24 cellular contexts compared by ENCODE assay signal in genomic region chr1:209516771-209517471, GRCh38.
DNase-seq lines count a peak whose midpoint lies in the region; ATAC-seq, FAIRE-seq and TF ChIP-seq lines count a peak whose summit lies in the region.
"Had no signal": no experiment of that assay in that cellular context is flagged by ENCODE, and none has a peak within 500 bp of the region (broad histone marks: within the 10 kb centered on the region; RNA-seq: fewer than 3 reads in every experiment).

No MANE protein-coding gene starts in this region.

- H3F3A ChIP-seq in GM23338 (replicated peaks; ENCODE audit: low read depth), result no peaks in the 10 kb centered on the region
- H3F3A ChIP-seq in neural cell (ENCODE audit: insufficient read depth, low read length, poor library complexity, severe bottlenecking), result no peaks in the 10 kb centered on the region

- H3K9me3 Mint-ChIP-seq in GM23338, result no peaks in the 10 kb centered on the region; the same call in 2 of the 3 replicates
- H3K9me3 Mint-ChIP-seq in astrocyte (ENCODE audit: unreplicated experiment), result peaks cover 10% of the 10 kb centered on the region

- TF ChIP-seq CTCF in GM23338 (conservative IDR thresholded peaks at IDR 0.05; ENCODE audit: low read depth in 2 of 2), result no peak
- TF ChIP-seq CTCF in astrocyte (IDR thresholded peaks at IDR 0.05; ENCODE audit: insufficient read depth, low read depth, low read length), result no peak
- TF ChIP-seq CTCF in neural cell (IDR thresholded peaks at IDR 0.05; ENCODE audit: poor library complexity, severe bottlenecking), result no peak
- no peak for TF ChIP-seq CTCF in stomach (IDR thresholded peaks at IDR 0.05)

- H3K4me3 Mint-ChIP-seq in GM23338 (no peak overlapping the region), astrocyte (ENCODE audit: unreplicated experiment) (no peak overlapping the region)
- H3K4me3 Mint-ChIP-seq: CD4-positive, alpha-beta memory T cell; IgD-negative memory B cell; T-cell had no signal

- H3K4me2 ChIP-seq in GM23338, result no peak overlapping the region
- no peak overlapping the region for H3K4me2 ChIP-seq in astrocyte (ENCODE audit: low read length)
- H3K4me2 ChIP-seq in neural cell (ENCODE audit: low read length), result peak overlapping the region; percentile 23

- H3K9me2 ChIP-seq in GM23338 (ENCODE audit: insufficient read depth), result 0 out of 2 replicates have a peak, but pooled peaks cover 5% of the 10 kb centered on the region
- no peaks in the 10 kb centered on the region for H3K9me2 ChIP-seq in neural cell (ENCODE audit: insufficient read depth, low read length)

- ATAC-seq in GM23338, result no peak
- no peak for ATAC-seq in GM21381 (IDR thresholded peaks at IDR 0.05; ENCODE audit: unreplicated experiment)
- ATAC-seq: HCT116, T-cell had no signal

- no peak for TF ChIP-seq RAD21 in neural cell (conservative IDR thresholded peaks at IDR 0.05)

- no peak overlapping the region for H3K9ac ChIP-seq in astrocyte (ENCODE audit: low read length)
- peak overlapping the region; percentile 32 for H3K9ac ChIP-seq in neural cell (ENCODE audit: low read length)

- DNase-seq in GM23338 (ENCODE audit: low spot score) (peak; percentile 40), NCI-H69 (lab: John Stamatoyannopoulos, UW) (peak; percentile 17), astrocyte (ENCODE audit: low read depth) (no peak), stomach (no peak), NCI-H748 (lab: John Stamatoyannopoulos, UW; ENCODE audit: unreplicated experiment) (no peak)
- DNase-seq in stimulated activated CD4-positive, alpha-beta T cell treated with anti-CD3 and anti-CD28 coated beads, Interleukin-4, amount 100 ng/mL, for 24 hours, result no peak
- DNase-seq: AML-193; C1 segment of cervical spinal cord; CD4-positive, alpha-beta memory T cell; DMS79 treated with DMSO at 0.1 percent for 48 hours; GF-D8; NCI-H2029; NCI-H226; NCI-H510A treated with DMSO at 0.1 percent for 48 hours; NCI-H774; Right ventricle myocardium superior; RPMI8226; T-cell had no signal

- H3K27me3 Mint-ChIP-seq in GM23338 (ENCODE audit: insufficient read depth, low read depth, poor library complexity), result no peaks in the 10 kb centered on the region
- peaks cover 17% of the 10 kb centered on the region for H3K27me3 Mint-ChIP-seq in astrocyte (ENCODE audit: low read depth, unreplicated experiment)

- H3K27ac Mint-ChIP-seq in GM23338 (no peak overlapping the region), astrocyte (ENCODE audit: unreplicated experiment) (no peak overlapping the region)
- H3K27ac Mint-ChIP-seq: CD4-positive, alpha-beta memory T cell; IgD-negative memory B cell; T-cell had no signal

- no peaks in the 10 kb centered on the region; the same call in 1 of the 2 replicates for H3K4me1 ChIP-seq in GM23338 (ENCODE audit: insufficient read depth)
- H3K4me1 ChIP-seq in astrocyte (ENCODE audit: insufficient read depth, low read length), result no peaks in the 10 kb centered on the region
- H3K4me1 ChIP-seq in stomach, result no peaks in the 10 kb centered on the region
- H3K4me1 ChIP-seq: SJSA1 had no signal

- H3K9me3 ChIP-seq in astrocyte (ENCODE audit: insufficient read depth, low read depth, low read length) (no peaks in the 10 kb centered on the region), neural cell (ENCODE audit: low read length) (no peaks in the 10 kb centered on the region), stomach (peaks cover 0 to 4% (median under 1%) of the 10 kb centered on the region in 4 donors)
- H3K9me3 ChIP-seq: SJSA1 had no signal

- intact Hi-C loops in stomach (cut with DNase I; ENCODE audit: low total_unique reads), result no loop called here

- TF ChIP-seq EP300 in neural cell (conservative IDR thresholded peaks at IDR 0.05; ENCODE audit: poor library complexity, severe bottlenecking) (no peak), stomach (IDR thresholded peaks at IDR 0.05) (no peak)

- H3K79me2 ChIP-seq in GM23338 (replicated peaks; ENCODE audit: insufficient read depth) (no peaks in the 10 kb centered on the region), astrocyte (ENCODE audit: insufficient read depth, low read length) (no peaks in the 10 kb centered on the region), neural cell (replicated peaks; ENCODE audit: insufficient read depth, low read length) (no peaks in the 10 kb centered on the region)

- H3K4me1 Mint-ChIP-seq in GM23338 (no peaks in the 10 kb centered on the region), astrocyte (ENCODE audit: low read depth, unreplicated experiment) (no peaks in the 10 kb centered on the region)
- H3K4me1 Mint-ChIP-seq: IgD-negative memory B cell, T-cell had no signal

- H3K4me3 ChIP-seq in GM23338, result no peak overlapping the region
- H3K4me3 ChIP-seq in astrocyte (ENCODE audit: insufficient read depth, low read depth, low read length), result no peak overlapping the region
- H3K4me3 ChIP-seq in neural cell (ENCODE audit: low read length), result peak overlapping the region; percentile 42
- H3K4me3 ChIP-seq in stomach, result no peak overlapping the region
- H3K4me3 ChIP-seq: SJSA1 had no signal

- no peak overlapping the region for H2AFZ ChIP-seq in GM23338
- H2AFZ ChIP-seq in astrocyte (ENCODE audit: low read depth, low read length), result no peak overlapping the region
- H2AFZ ChIP-seq in neural cell (ENCODE audit: low read depth, low read length), result peak overlapping the region; percentile 18

- WGBS in stomach, 5 donors, result 64 to 72% (median 68%) methylated on average over 8 of the region's 8 CpGs

- H3K36me3 Mint-ChIP-seq in GM23338 (ENCODE audit: low read depth), result no peaks in the 10 kb centered on the region
- H3K36me3 Mint-ChIP-seq in astrocyte (ENCODE audit: low read depth, unreplicated experiment), result no peaks in the 10 kb centered on the region
- H3K36me3 Mint-ChIP-seq: CD4-positive, alpha-beta memory T cell; IgD-negative memory B cell; T-cell had no signal

- TF ChIP-seq POLR2A in stomach (IDR thresholded peaks at IDR 0.05), result no peak

- peak; percentile 29 for FAIRE-seq in astrocyte (lab: Jason Lieb, UNC)
- FAIRE-seq: A204.1 had no signal

- no peaks in the 10 kb centered on the region for H3K27me3 ChIP-seq in GM23338 (ENCODE audit: insufficient read depth)
- peaks cover 5% of the 10 kb centered on the region for H3K27me3 ChIP-seq in astrocyte (ENCODE audit: insufficient read depth, low read length)
- no peaks in the 10 kb centered on the region for H3K27me3 ChIP-seq in neural cell (ENCODE audit: insufficient read depth, low read depth, low read length)
- H3K27me3 ChIP-seq in stomach, result no peaks in the 10 kb centered on the region
- H3K27me3 ChIP-seq: SJSA1 had no signal

- H3K27ac ChIP-seq in GM23338 (ENCODE audit: low read depth) (no peak overlapping the region), astrocyte (ENCODE audit: low read depth, low read length) (no peak overlapping the region), neural cell (ENCODE audit: low read length) (peak overlapping the region; percentile 32), stomach (no peak overlapping the region)
- H3K27ac ChIP-seq: SJSA1 had no signal

- H3K36me3 ChIP-seq in GM23338 (ENCODE audit: insufficient read depth) (no peaks in the 10 kb centered on the region), astrocyte (ENCODE audit: insufficient read depth, low read length) (no peaks in the 10 kb centered on the region), neural cell (ENCODE audit: insufficient read depth, low read length) (no peaks in the 10 kb centered on the region), stomach (no peaks in the 10 kb centered on the region)
- H3K36me3 ChIP-seq: SJSA1 had no signal

- H4K20me1 ChIP-seq in GM23338 (replicated peaks; ENCODE audit: insufficient read depth) (no peaks in the 10 kb centered on the region), astrocyte (ENCODE audit: insufficient read depth, low read length) (no peaks in the 10 kb centered on the region), neural cell (ENCODE audit: insufficient read depth) (no peaks in the 10 kb centered on the region)

TF ChIP-seq in GM23338, 12 proteins besides CTCF, POLR2A, EP300 and RAD21 (continues in another document):
- TF ChIP-seq EZH2phosphoT487 (IDR thresholded peaks at IDR 0.05; ENCODE audit: unreplicated experiment), result no peak

TF ChIP-seq in neural cell, 6 proteins besides CTCF, POLR2A, EP300 and RAD21:
- no peak for TF ChIP-seq TAF1 (IDR thresholded peaks at IDR 0.05; ENCODE audit: low read depth)
- no peak for TF ChIP-seq REST (IDR thresholded peaks at IDR 0.05; ENCODE audit: borderline replicate concordance)
- no peak for TF ChIP-seq MXI1 (conservative IDR thresholded peaks at IDR 0.05; ENCODE audit: poor library complexity, severe bottlenecking)
- no peak for TF ChIP-seq EZH2 (IDR thresholded peaks at IDR 0.05; ENCODE audit: borderline replicate concordance, insufficient read depth, low read length, poor library complexity, severe bottlenecking)
- no peak for TF ChIP-seq SMC3 (conservative IDR thresholded peaks at IDR 0.05; ENCODE audit: poor library complexity)
- TF ChIP-seq POLR2AphosphoS5 (IDR thresholded peaks at IDR 0.05), result no peak

Comparison
In these comparisons a context has a peak if more than half of its experiments do, and no peak if none do; other contexts are left out.
1. DNase-seq: peak in GM23338 (single experiment) and NCI-H69 (single experiment); none in astrocyte (single experiment), stomach (single experiment), NCI-H748 (single experiment) and stimulated activated CD4-positive, alpha-beta T cell treated with anti-CD3 and anti-CD28 coated beads, Interleukin-4, amount 100 ng/mL, for 24 hours (single experiment).